Comparison of ENCODE assay signal across 8 cellular contexts in the genomic region with DNA sequence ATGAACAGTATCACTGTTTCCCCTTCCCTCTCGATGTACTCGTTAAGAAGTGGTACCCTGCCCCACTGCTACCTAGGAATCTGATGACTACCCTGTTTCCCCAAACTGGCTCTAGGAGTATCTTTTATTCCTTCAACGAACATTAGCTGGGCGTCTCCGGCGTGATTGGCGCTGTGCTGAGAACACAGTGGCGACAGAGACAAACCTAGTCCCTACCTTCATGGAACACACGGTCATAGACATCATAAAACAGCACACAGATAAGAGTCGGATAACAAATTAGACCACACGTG. TPM values are rescaled to one million over a fixed set of nuclear protein-coding genes. Genes with fewer than 3 reads are reported as not detected.
DNase-seq lines count a peak whose midpoint lies in the region; ATAC-seq and TF ChIP-seq lines count a peak whose summit lies in the region.

No MANE protein-coding gene starts in this region.

- intact Hi-C loops in MCF 10A (cut with micrococcal nuclease) = no loop called here

- DNase-seq in activated naive CD4-positive, alpha-beta T cell treated with Interleukin-2 at 50 U/mL for 16 hours = no peak
- DNase-seq in MCF 10A (ENCODE audit: unreplicated experiment) (no peak), lung (ENCODE audit: low spot score) (no peak), upper lobe of left lung (no peak), G401 (ENCODE audit: low spot score) (no peak), NCI-H2107 treated with DMSO at 0.1 percent for 48 hours (lab: John Stamatoyannopoulos, UW; ENCODE audit: unreplicated experiment) (no peak)

- H3K4me1 Mint-ChIP-seq in activated naive CD4-positive, alpha-beta T cell treated with anti-CD3 and anti-CD28 coated beads, Interleukin-2, amount 50 U/mL, for 24 hours = peaks cover 34% of the 10 kb centered on the region
- H3K4me1 Mint-ChIP-seq in MCF 10A (ENCODE audit: insufficient read depth, unreplicated experiment) = peaks cover 10% of the 10 kb centered on the region

- CTCF ChIA-PET in MCF 10A (lab: Yijun Ruan, JAX) = interaction anchor here (0.7 kb wide), 1 partner anchor 131 kb away, joined by 3 read pairs; no protein-coding TSS in a partner anchor

- peaks cover 13% of the 10 kb centered on the region for H3K27me3 Mint-ChIP-seq in activated naive CD4-positive, alpha-beta T cell treated with anti-CD3 and anti-CD28 coated beads, Interleukin-2, amount 50 U/mL, for 24 hours
- peaks cover 45% of the 10 kb centered on the region for H3K27me3 Mint-ChIP-seq in MCF 10A (ENCODE audit: insufficient read depth, unreplicated experiment)

- no peak for TF ChIP-seq EP300 in upper lobe of left lung (IDR thresholded peaks at IDR 0.05)

- peak overlapping the region; percentile 94 for H3K4me3 Mint-ChIP-seq in activated naive CD4-positive, alpha-beta T cell treated with anti-CD3 and anti-CD28 coated beads, Interleukin-2, amount 50 U/mL, for 24 hours
- peak overlapping the region; percentile 90 for H3K4me3 Mint-ChIP-seq in MCF 10A (ENCODE audit: unreplicated experiment)

- peak overlapping the region; percentile 94 for H3K27ac Mint-ChIP-seq in activated naive CD4-positive, alpha-beta T cell treated with anti-CD3 and anti-CD28 coated beads, Interleukin-2, amount 50 U/mL, for 24 hours
- H3K27ac Mint-ChIP-seq in MCF 10A (ENCODE audit: low read depth, unreplicated experiment) = peak overlapping the region; percentile 86

- H3K36me3 Mint-ChIP-seq in activated naive CD4-positive, alpha-beta T cell treated with anti-CD3 and anti-CD28 coated beads, Interleukin-2, amount 50 U/mL, for 24 hours = peaks cover 2% of the 10 kb centered on the region
- H3K36me3 Mint-ChIP-seq in MCF 10A (ENCODE audit: insufficient read depth, unreplicated experiment) = peaks cover 39% of the 10 kb centered on the region

- WGBS in lung, 2 donors = 0% methylated on average over 11 of the region's 11 CpGs
- WGBS in upper lobe of left lung, 2 donors = 0% methylated on average over 11 of the region's 11 CpGs

- no peaks in the 10 kb centered on the region for H3K9me3 ChIP-seq in lung (ENCODE audit: control insufficient read depth in 2 of 2, insufficient read depth in 1 of 2, low read length in 1 of 2)
- no peaks in the 10 kb centered on the region for H3K9me3 ChIP-seq in upper lobe of left lung

- H3K4me1 ChIP-seq in lung (ENCODE audit: control insufficient read depth in 2 of 2, insufficient read depth in 2 of 2, low read length in 2 of 2) = peaks cover 0 to 3% of the 10 kb centered on the region in 2 donors
- H3K4me1 ChIP-seq in upper lobe of left lung = peaks cover 17 to 33% (median 27%) of the 10 kb centered on the region in 4 donors

- no peaks in the 10 kb centered on the region for H3K27me3 ChIP-seq in lung (ENCODE audit: control insufficient read depth, insufficient read depth)
- H3K27me3 ChIP-seq in upper lobe of left lung = peaks cover 0 to 11% (median 5%) of the 10 kb centered on the region in 4 donors

- H3K27ac ChIP-seq in lung (ENCODE audit: low read depth in 1 of 2, low read length in 1 of 2) (peak overlapping the region; percentile 89 to 93), upper lobe of left lung (peak overlapping the region; percentile 89 to 94 (median 90))

- H3K9me3 Mint-ChIP-seq in activated naive CD4-positive, alpha-beta T cell treated with anti-CD3 and anti-CD28 coated beads, Interleukin-2, amount 50 U/mL, for 24 hours = no peaks in the 10 kb centered on the region
- no peaks in the 10 kb centered on the region for H3K9me3 Mint-ChIP-seq in MCF 10A (ENCODE audit: unreplicated experiment)

- H3K4me3 ChIP-seq in lung (peak overlapping the region; percentile 82), upper lobe of left lung (peak overlapping the region; percentile 78 to 89 (median 82))

- no peak for TF ChIP-seq POLR2A in upper lobe of left lung (IDR thresholded peaks at IDR 0.05)

- no peak for ATAC-seq in lung (ENCODE audit: insufficient read depth, low FRiP score)
- ATAC-seq in upper lobe of left lung (ENCODE audit: low FRiP score in 2 of 2) = no peak
- ATAC-seq in GM21515 (IDR thresholded peaks at IDR 0.05; ENCODE audit: unreplicated experiment) = no peak

- POLR2A ChIA-PET in MCF 10A (lab: Yijun Ruan, JAX) = interaction anchor here (0.7 to 2.1 kb wide), 7 partner anchors 11 to 352 kb away, joined by 3 to 34 read pairs (median 4); a partner anchor contains a TSS

- in situ Hi-C loops in G401 (cut with HindIII; ENCODE audit: low sequenced_read_pairs) = no loop called here

- H3K36me3 ChIP-seq in lung (ENCODE audit: control insufficient read depth in 2 of 2, insufficient read depth in 2 of 2, low read length in 2 of 2) (peaks cover 0 to 7% of the 10 kb centered on the region in 2 donors), upper lobe of left lung (peaks cover 0 to 19% (median 8%) of the 10 kb centered on the region in 4 donors)

- TF ChIP-seq CTCF in MCF 10A (IDR thresholded peaks at IDR 0.05; ENCODE audit: unreplicated experiment) (no peak), lung (IDR thresholded peaks at IDR 0.05; ENCODE audit: control extremely low read depth, extremely low read depth) (no peak), upper lobe of left lung (IDR thresholded peaks at IDR 0.05) (no peak)

- BruUV-seq in MCF 10A (replicated peaks; lab: Mats Ljungman, UMichigan) = no TSS peak

RNA-seq across cellular contexts. Expression of a gene that starts 0.7 kb away (rescaled TPM):
- 77.4 and 86.2 TPM in 2 replicates for total RNA-seq in MCF 10A (2022)
- 10 to 100 TPM; 47.5 to 82.1 TPM for total RNA-seq in lung
- polyA plus RNA-seq in lung = 100 to 1,000 TPM in 1 of 2 donors, 10 to 100 TPM in 1; 40.3 to 125 TPM
- total RNA-seq in upper lobe of left lung = 100 to 1,000 TPM in 2 of 6 donors, 10 to 100 TPM in 4; 35.0 to 345 (median 76.0) TPM
- 131 and 136 TPM in 2 replicates for total RNA-seq in G401 (2014; rRNA removed; shearing (Covaris generic))

RNA-seq across cellular contexts. Expression of a gene that starts 1.9 kb away (rescaled TPM):
- total RNA-seq in MCF 10A (2022) = not detected in 2 replicates
- total RNA-seq in lung = under 1 TPM; 0.43 to 0.49 TPM
- polyA plus RNA-seq in lung = under 1 TPM; 0.53 to 0.68 TPM
- 1 to 10 TPM in 1 of 6 donors, under 1 TPM in 2, not detected in 3; 0.46 to 1.2 (median 0.46) TPM for total RNA-seq in upper lobe of left lung
- 4.5 and 5.5 TPM in 2 replicates for total RNA-seq in G401 (2014; rRNA removed; shearing (Covaris generic))

RNA-seq across cellular contexts. Expression of a gene that starts 23.7 kb away (rescaled TPM):
- total RNA-seq in MCF 10A (2022) (14.7 and 18.1 TPM in 2 replicates), lung (10 to 100 TPM; 21.8 to 24.3 TPM), upper lobe of left lung (10 to 100 TPM; 23.2 to 36.5 (median 30.5) TPM)
- 10 to 100 TPM; 10.9 to 16.5 TPM for polyA plus RNA-seq in lung
- 38.3 and 43.4 TPM in 2 replicates for total RNA-seq in G401 (2014; rRNA removed; shearing (Covaris generic))

RNA-seq across cellular contexts. Expression of a gene that starts 40.2 kb away (rescaled TPM):
- 5.5 and 7.0 TPM in 2 replicates for total RNA-seq in MCF 10A (2022)
- 1 to 10 TPM; 2.9 to 6.7 TPM for total RNA-seq in lung
- polyA plus RNA-seq in lung = 1 to 10 TPM; 3.8 to 5.3 TPM
- 10 to 100 TPM in 2 of 6 donors, 1 to 10 TPM in 4; 2.3 to 13.6 (median 9.2) TPM for total RNA-seq in upper lobe of left lung
- 0.12 and 1.9 TPM in 2 replicates for total RNA-seq in G401 (2014; rRNA removed; shearing (Covaris generic))

RNA-seq across cellular contexts. Expression of a gene that starts 47.1 kb away (rescaled TPM):
- 0.21 and 0.29 TPM in 2 replicates for total RNA-seq in MCF 10A (2022)
- under 1 TPM in 1 of 2 donors, not detected in 1; 0.34 TPM for total RNA-seq in lung
- polyA plus RNA-seq in lung = under 1 TPM in 1 of 2 donors, not detected in 1; 0.06 TPM
- total RNA-seq in upper lobe of left lung = 1 to 10 TPM in 1 of 6 donors, under 1 TPM in 3, not detected in 2; 0.15 to 5.2 (median 0.32) TPM
- total RNA-seq in G401 (2014; rRNA removed; shearing (Covaris generic)) = 0.12 TPM in 1 of 2 replicates, not detected in the other
